8 cellular contexts compared by ENCODE assay signal in the genomic region with DNA sequence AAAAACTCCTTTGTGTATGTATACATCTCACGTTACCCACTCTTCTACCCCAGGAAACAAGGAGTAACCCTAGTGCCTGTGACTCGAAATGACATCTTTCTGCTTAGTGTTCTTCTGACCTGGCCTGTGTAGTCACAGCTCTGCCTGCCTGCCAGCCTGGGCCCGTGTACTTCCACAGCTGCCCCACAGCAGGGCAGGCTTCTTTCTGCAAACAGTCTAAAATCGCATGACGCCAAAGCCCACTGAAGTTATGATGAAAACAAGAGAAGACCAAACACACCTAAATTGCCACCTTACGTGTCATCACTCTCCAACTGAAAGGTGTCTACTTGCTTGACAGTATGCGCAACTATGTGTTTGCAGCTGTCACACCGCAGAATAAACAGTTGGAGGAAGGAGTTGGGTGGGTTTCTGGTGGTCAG. TPM values are rescaled to one million over a fixed set of nuclear protein-coding genes. Genes with fewer than 3 reads are reported as not detected.
DNase-seq lines count a peak whose midpoint lies in the region; ATAC-seq and TF ChIP-seq lines count a peak whose summit lies in the region.

No MANE protein-coding gene starts in this region.

- peak; percentile 18 for DNase-seq in activated naive CD4-positive, alpha-beta T cell treated with anti-CD3 and anti-CD28 coated beads for 36 hours
- DNase-seq in activated naive CD4-positive, alpha-beta T cell treated with anti-CD3 and anti-CD28 coated beads, Interleukin-2, amount 50 U/mL, for 16 hours = no peak
- peak; percentile 22 for DNase-seq in NOMO-1 treated with dmso at 0.1 percent for 144 hours (lab: John Stamatoyannopoulos, UW; ENCODE audit: unreplicated experiment)
- no peak for DNase-seq in chondrocyte (ENCODE audit: low spot score)
- peak; percentile 37 to 40 for DNase-seq in left colon
- no peak for DNase-seq in foreskin melanocyte

- H3K4me3 Mint-ChIP-seq in activated naive CD4-positive, alpha-beta T cell treated with anti-CD3 and anti-CD28 coated beads for 36 hours = peak overlapping the region; percentile 31
- H3K4me3 Mint-ChIP-seq in chondrocyte (ENCODE audit: unreplicated experiment) = peak overlapping the region; percentile 86
- H3K4me3 Mint-ChIP-seq in stimulated activated memory B cell treated with anti-CD40 and anti-IgM and Interleukin-4, amounts not matched to agents 10 μg/mL and 1 μg/mL and 100 μg/mL, for 72 hours = peak overlapping the region; percentile 73

- ATAC-seq in left colon (peak; percentile 36), GM21529 (IDR thresholded peaks at IDR 0.05; ENCODE audit: unreplicated experiment) (no peak)
- ATAC-seq in stimulated activated memory B cell treated with anti-CD40 and anti-IgM and Interleukin-4, amounts not matched to agents 10 μg/mL and 1 μg/mL and 100 μg/mL, for 72 hours = no peak

- no peaks in the 10 kb centered on the region for H3K9me3 Mint-ChIP-seq in activated naive CD4-positive, alpha-beta T cell treated with anti-CD3 and anti-CD28 coated beads for 36 hours
- H3K9me3 Mint-ChIP-seq in chondrocyte (ENCODE audit: low read depth) = no peaks in the 10 kb centered on the region
- H3K9me3 Mint-ChIP-seq in stimulated activated memory B cell treated with anti-CD40 and anti-IgM and Interleukin-4, amounts not matched to agents 10 μg/mL and 1 μg/mL and 100 μg/mL, for 72 hours = no peaks in the 10 kb centered on the region

- H3K4me1 Mint-ChIP-seq in activated naive CD4-positive, alpha-beta T cell treated with anti-CD3 and anti-CD28 coated beads for 36 hours (ENCODE audit: low read depth) = peaks cover 28% of the 10 kb centered on the region
- peaks cover 26% of the 10 kb centered on the region for H3K4me1 Mint-ChIP-seq in chondrocyte (ENCODE audit: low read depth)
- H3K4me1 Mint-ChIP-seq in stimulated activated memory B cell treated with anti-CD40 and anti-IgM and Interleukin-4, amounts not matched to agents 10 μg/mL and 1 μg/mL and 100 μg/mL, for 72 hours = peaks cover 36% of the 10 kb centered on the region

- TF ChIP-seq CTCF in chondrocyte (IDR thresholded peaks at IDR 0.05) = peak; percentile 62

- CTCF ChIA-PET in activated naive CD4-positive, alpha-beta T cell treated with anti-CD3 and anti-CD28 coated beads for 36 hours (lab: Charles Lee) = interaction anchor here (0.6 to 2.7 kb wide), 7 partner anchors 30 to 366 kb away, joined by 3 to 23 read pairs (median 3); no protein-coding TSS in a partner anchor

- H3K36me3 Mint-ChIP-seq in activated naive CD4-positive, alpha-beta T cell treated with anti-CD3 and anti-CD28 coated beads for 36 hours (ENCODE audit: low read depth) = no peaks in the 10 kb centered on the region
- peaks cover 2% of the 10 kb centered on the region for H3K36me3 Mint-ChIP-seq in chondrocyte (ENCODE audit: low read depth)
- no peaks in the 10 kb centered on the region for H3K36me3 Mint-ChIP-seq in stimulated activated memory B cell treated with anti-CD40 and anti-IgM and Interleukin-4, amounts not matched to agents 10 μg/mL and 1 μg/mL and 100 μg/mL, for 72 hours

- H3K27me3 Mint-ChIP-seq in activated naive CD4-positive, alpha-beta T cell treated with anti-CD3 and anti-CD28 coated beads for 36 hours (ENCODE audit: low read depth) = peaks cover 52% of the 10 kb centered on the region
- peaks cover 6% of the 10 kb centered on the region for H3K27me3 Mint-ChIP-seq in chondrocyte (ENCODE audit: low read depth)
- peaks cover 77% of the 10 kb centered on the region for H3K27me3 Mint-ChIP-seq in stimulated activated memory B cell treated with anti-CD40 and anti-IgM and Interleukin-4, amounts not matched to agents 10 μg/mL and 1 μg/mL and 100 μg/mL, for 72 hours

- H3K27ac Mint-ChIP-seq in activated naive CD4-positive, alpha-beta T cell treated with anti-CD3 and anti-CD28 coated beads for 36 hours = no peak overlapping the region
- H3K27ac Mint-ChIP-seq in chondrocyte (ENCODE audit: unreplicated experiment) = peak overlapping the region; percentile 73
- no peak overlapping the region for H3K27ac Mint-ChIP-seq in stimulated activated memory B cell treated with anti-CD40 and anti-IgM and Interleukin-4, amounts not matched to agents 10 μg/mL and 1 μg/mL and 100 μg/mL, for 72 hours

- intact Hi-C loops in activated naive CD4-positive, alpha-beta T cell treated with anti-CD3 and anti-CD28 coated beads for 36 hours (cut with micrococcal nuclease) = no loop called here
- intact Hi-C loops in left colon (cut with DNase I, micrococcal nuclease) = loop anchor here in 1 of 2 donors (10.0 kb wide), 1 partner anchor 184 kb away; no protein-coding TSS in a partner anchor

RNA-seq across cellular contexts. Expression of a gene that starts 1.5 kb away (rescaled TPM):
- under 1 TPM; 0.31 to 0.35 TPM for total RNA-seq in activated naive CD4-positive, alpha-beta T cell treated with anti-CD3 and anti-CD28 coated beads for 36 hours
- 6.2 to 7.7 TPM (median 6.3 TPM) in 3 replicates for total RNA-seq in chondrocyte
- 10 to 100 TPM; 21.9 to 23.6 TPM for total RNA-seq in left colon

Comparison
In these comparisons a context has a peak if more than half of its experiments do, and no peak if none do; other contexts are left out.
1. DNase-seq: peak in activated naive CD4-positive, alpha-beta T cell treated with anti-CD3 and anti-CD28 coated beads for 36 hours (single experiment), NOMO-1 treated with dmso at 0.1 percent for 144 hours (single experiment) and left colon (2 of 2); none in activated naive CD4-positive, alpha-beta T cell treated with anti-CD3 and anti-CD28 coated beads, Interleukin-2, amount 50 U/mL, for 16 hours (single experiment), chondrocyte (single experiment) and foreskin melanocyte (single experiment).
2. H3K4me3 Mint-ChIP-seq: peak in every context shown above with its lines; median percentile 86 in chondrocyte; 73 in stimulated activated memory B cell treated with anti-CD40 and anti-IgM and Interleukin-4, amounts not matched to agents 10 μg/mL and 1 μg/mL and 100 μg/mL, for 72 hours; 31 in activated naive CD4-positive, alpha-beta T cell treated with anti-CD3 and anti-CD28 coated beads for 36 hours.